ENCODE assay signal across 22 cellular contexts in genomic region chr7:159119851-159120539, GRCh38. TPM values are rescaled to one million over a fixed set of nuclear protein-coding genes. Genes with fewer than 3 reads are reported as not detected.
A peak's percentile ranks its signal among the peaks of the same experiment; 100 is the strongest.
DNase-seq lines count a peak whose midpoint lies in the region; ATAC-seq and TF ChIP-seq lines count a peak whose summit lies in the region.
"Had no signal": no experiment of that assay in that cellular context is flagged by ENCODE, and none has a peak within 500 bp of the region (broad histone marks: within the 10 kb centered on the region; RNA-seq: fewer than 3 reads in every experiment).

No MANE protein-coding gene starts in this region.

- no peak overlapping the region for H2AFZ ChIP-seq in mammary epithelial cell (ENCODE audit: low read depth, low read length)

- no peak overlapping the region for H3K9ac ChIP-seq in mammary epithelial cell (ENCODE audit: insufficient read depth, low read length)

- H3K4me3 Mint-ChIP-seq in nephron progenitor cell = no peak overlapping the region

- peaks cover 0 to 16% (median 7%) of the 10 kb centered on the region in 9 donors for H3K4me1 ChIP-seq in heart right ventricle
- H3K4me1 ChIP-seq in mammary epithelial cell (ENCODE audit: insufficient read depth, low read length) = no peaks in the 10 kb centered on the region
- H3K4me1 ChIP-seq: BE2C had no signal

- H3K27ac Mint-ChIP-seq in nephron progenitor cell = peak overlapping the region; percentile 75

- peak; percentile 13 for DNase-seq in Right ventricle myocardium superior
- no peak for DNase-seq in heart right ventricle
- peak; percentile 33 for DNase-seq in coronary artery (ENCODE audit: low spot score)
- no peak for DNase-seq in nephron progenitor cell
- DNase-seq in mammary epithelial cell = no peak
- no peak for DNase-seq in WERI-Rb-1
- DNase-seq in NCI-H226 = no peak
- DNase-seq: BE2C, KBM-7, NCI-H1092, NCI-H1436 treated with DMSO at 0.1 percent for 48 hours, NCI-H2029 treated with DMSO at 0.1 percent for 48 hours, NCI-H2171 treated with DMSO at 0.1 percent for 48 hours, NCI-H446, NCI-H526, OCI-M1, SHP77 treated with DMSO at 0.1 percent for 48 hours had no signal

- no TSS peak for BruUV-seq in mammary epithelial cell (replicated peaks; lab: Mats Ljungman, UMichigan)

- ATAC-seq in Right ventricle myocardium superior (ENCODE audit: poor library complexity) (no peak), heart right ventricle (no peak)
- ATAC-seq: HCT116 had no signal

- H3K27ac ChIP-seq in heart right ventricle (no peak overlapping the region), coronary artery (no peak overlapping the region), mammary epithelial cell (ENCODE audit: insufficient read depth, low read depth, low read length) (no peak overlapping the region), WERI-Rb-1 (no peak overlapping the region)
- H3K27ac ChIP-seq: SK-N-MC had no signal

- peaks cover 32% of the 10 kb centered on the region for H3K27me3 Mint-ChIP-seq in nephron progenitor cell (ENCODE audit: low read depth, poor library complexity)

- no peaks in the 10 kb centered on the region for H4K20me1 ChIP-seq in mammary epithelial cell (ENCODE audit: insufficient read depth, low read length)

- H3K79me2 ChIP-seq in mammary epithelial cell (ENCODE audit: insufficient read depth, low read length) = no peaks in the 10 kb centered on the region

- H3K9me3 Mint-ChIP-seq in nephron progenitor cell = no peaks in the 10 kb centered on the region

- H3K9me3 ChIP-seq in heart right ventricle (peaks cover 0 to 5% (median 0%) of the 10 kb centered on the region in 11 donors), mammary epithelial cell (replicated peaks; ENCODE audit: insufficient read depth, low read length) (peaks cover 13% of the 10 kb centered on the region), WERI-Rb-1 (ENCODE audit: severe bottlenecking) (no peaks in the 10 kb centered on the region)
- H3K9me3 ChIP-seq: BE2C had no signal

- H3K4me1 Mint-ChIP-seq in nephron progenitor cell = peaks cover 44% of the 10 kb centered on the region

- H3K4me3 ChIP-seq in heart right ventricle (no peak overlapping the region), coronary artery (no peak overlapping the region), mammary epithelial cell (replicated peaks in 1 of 3; ENCODE audit: insufficient read depth in 1 of 3, low read depth in 2 of 3, low read length in 3 of 3) (no peak overlapping the region), WERI-Rb-1 (ENCODE audit: low read depth, low read length) (no peak overlapping the region)
- H3K4me3 ChIP-seq: SK-N-MC had no signal

- 87 to 90% methylated on average over 11 of the region's 11 CpGs for WGBS in heart right ventricle, 2 donors
- whole genome bisulfite sequencing in mammary epithelial cell (ENCODE audit: low coverage, missing lambda C conversion rate) = 61% methylated on average over 11 of the region's 11 CpGs

- intact Hi-C loops in Right ventricle myocardium superior (cut with DNase I) (no loop called here), heart right ventricle (cut with DNase I) (no loop called here), mammary epithelial cell (cut with micrococcal nuclease) (no loop called here)

- TF ChIP-seq CTCF in heart right ventricle (IDR thresholded peaks at IDR 0.05) = no peak
- no peak for TF ChIP-seq CTCF in coronary artery (IDR thresholded peaks at IDR 0.05)
- TF ChIP-seq CTCF in nephron progenitor cell (IDR thresholded peaks at IDR 0.05) = no peak
- no peak for TF ChIP-seq CTCF in mammary epithelial cell (conservative IDR thresholded peaks at IDR 0.05 in 1 of 2, IDR thresholded peaks at IDR 0.05 in 1 of 2; ENCODE audit: extremely low read depth in 1 of 2, insufficient read depth in 1 of 2, low read depth in 1 of 2, low read length in 2 of 2)
- no peak for TF ChIP-seq CTCF in WERI-Rb-1 (IDR thresholded peaks at IDR 0.05; ENCODE audit: low read depth, low read length)

- no peak overlapping the region for H3K4me2 ChIP-seq in mammary epithelial cell (ENCODE audit: insufficient read depth, low read depth, low read length)

- in situ Hi-C loops in mammary epithelial cell (cut with MboI; ENCODE audit: low sequenced_read_pairs in 2 of 2) = no loop called here

- CTCF ChIA-PET in mammary epithelial cell (lab: Charles Lee; ENCODE audit: low non-redundant PET) = no interaction called here

- no peaks in the 10 kb centered on the region for H3K36me3 Mint-ChIP-seq in nephron progenitor cell (ENCODE audit: low read depth)

- peaks cover 0 to 2% (median 0%) of the 10 kb centered on the region in 7 donors for H3K27me3 ChIP-seq in heart right ventricle
- H3K27me3 ChIP-seq in mammary epithelial cell (ENCODE audit: insufficient read depth, low read length) = no peaks in the 10 kb centered on the region
- H3K27me3 ChIP-seq in WERI-Rb-1 (ENCODE audit: insufficient read depth, low read depth, severe bottlenecking) = no peaks in the 10 kb centered on the region
- H3K27me3 ChIP-seq: BE2C had no signal

- H3K36me3 ChIP-seq in heart right ventricle = no peaks in the 10 kb centered on the region
- H3K36me3 ChIP-seq in mammary epithelial cell (ENCODE audit: insufficient read depth, low read length) = no peaks in the 10 kb centered on the region
- H3K36me3 ChIP-seq in WERI-Rb-1 = no peaks in the 10 kb centered on the region
- H3K36me3 ChIP-seq: BE2C had no signal

- dilution Hi-C loops in mammary epithelial cell (cut with HindIII; ENCODE audit: low sequenced_read_pairs) = loop anchor here (5.0 to 10.0 kb wide), 2 partner anchors 45 to 52 kb away; no protein-coding TSS in a partner anchor

RNA-seq across cellular contexts. Expression of gene VIPR2, which starts 24.7 kb away (rescaled TPM):
- total RNA-seq in Right ventricle myocardium superior (15.2 TPM), heart right ventricle (10 to 100 TPM; 11.4 to 30.6 (median 19.4) TPM), mammary epithelial cell (not detected)
- polyA plus RNA-seq in heart right ventricle (10 to 100 TPM in 1 of 2 donors, 1 to 10 TPM in 1; 3.0 to 20.9 TPM), mammary epithelial cell (not detected)
- polyA minus RNA-seq in mammary epithelial cell = not detected
- total RNA-seq: A673, HT1080, RPMI7951 had no signal

Comparison
In these comparisons a context has a peak if more than half of its experiments do, and no peak if none do; other contexts are left out.
1. DNase-seq: peak in Right ventricle myocardium superior (single experiment) and coronary artery (single experiment); none in heart right ventricle (0 of 2), nephron progenitor cell (single experiment), mammary epithelial cell (single experiment), WERI-Rb-1 (single experiment) and NCI-H226 (single experiment).
2. RNA of gene VIPR2, which starts 24.7 kb away (total RNA-seq): 11.4 to 30.6 TPM in heart right ventricle and 15.2 TPM in Right ventricle myocardium superior (single experiment); not detected in mammary epithelial cell; every median in the first group is over 10 times any median in the second.